Comparison of ENCODE assay signal across 23 cellular contexts in the genomic region with DNA sequence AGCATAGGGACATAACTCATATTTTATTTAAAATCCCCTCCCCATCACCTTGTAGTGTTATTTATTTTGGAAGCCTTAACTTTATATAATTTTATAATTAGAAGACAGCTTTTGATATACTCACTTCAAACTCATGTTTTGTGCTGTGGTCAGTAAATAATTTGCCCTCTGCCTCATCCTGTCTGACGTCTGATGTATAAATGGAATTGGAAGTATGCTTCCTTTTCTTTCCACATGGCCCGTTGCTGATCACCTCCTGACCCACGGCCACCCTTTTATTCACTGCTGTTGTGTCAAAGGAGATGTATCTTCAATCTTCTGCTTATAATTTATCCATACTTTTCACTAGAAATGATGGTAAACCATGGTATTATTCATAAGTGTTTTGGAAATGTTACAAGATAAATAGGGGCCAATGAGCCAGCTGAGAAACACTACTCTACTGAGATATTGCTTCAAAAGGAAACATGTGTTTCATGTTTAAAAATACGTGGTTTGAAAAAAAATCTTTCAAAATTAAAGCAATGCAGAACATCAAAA.
"Had no signal": no experiment of that assay in that cellular context is flagged by ENCODE, and none has a peak within 500 bp of the region (broad histone marks: within the 10 kb centered on the region; RNA-seq: fewer than 3 reads in every experiment).

No MANE protein-coding gene starts in this region.

- DNase-seq: activated CD4-positive, alpha-beta T cell treated with anti-CD3 and anti-CD28 coated beads for 1 hour; activated CD4-positive, alpha-beta T cell treated with anti-CD3 and anti-CD28 coated beads, Interleukin-2, amount 50 U/mL, for 4 hours; activated effector memory CD4-positive, alpha-beta T cell treated with anti-CD3 and anti-CD28 coated beads, Interleukin-2, amount 50 U/mL, for 16 hours; activated naive CD4-positive, alpha-beta T cell treated with anti-CD3 and anti-CD28 coated beads, Interleukin-2, amount 50 U/mL, for 16 hours; activated T-cell treated with anti-CD3 and anti-CD28 coated beads, Interleukin-2, amount 50 U/mL, for 72 hours; aorta; dermis blood vessel endothelial cell; effector memory CD4-positive, alpha-beta T cell; gastrocnemius medialis; heart left ventricle; mucosa of descending colon; naive thymus-derived CD4-positive, alpha-beta T cell; right cardiac atrium; small intestine; stimulated activated CD4-positive, alpha-beta T cell treated with anti-CD3 and anti-CD28 coated beads, Interleukin-4, amount 100 ng/mL, for 1 hour; stomach; testis; upper lobe of left lung; WERI-Rb-1 had no signal

- H3K9me3 ChIP-seq: esophagus muscularis mucosa, gastrocnemius medialis, heart left ventricle, mucosa of descending colon, prostate gland, stomach, testis, upper lobe of left lung had no signal

- H3K36me3 ChIP-seq: cardiac muscle cell, esophagus muscularis mucosa, heart left ventricle, neural progenitor cell, prostate gland, stomach, upper lobe of left lung, WERI-Rb-1 had no signal

- H3K27me3 ChIP-seq: cardiac muscle cell, esophagus muscularis mucosa, gastrocnemius medialis, heart left ventricle, neural progenitor cell, stomach, testis, upper lobe of left lung had no signal

- ATAC-seq: activated T-cell treated with anti-CD3 and anti-CD28 coated beads, Interleukin-2, amount 50 U/mL, for 72 hours; gastrocnemius medialis; heart left ventricle; mucosa of descending colon; naive thymus-derived CD4-positive, alpha-beta T cell; right cardiac atrium had no signal

- H3K9ac ChIP-seq: neural progenitor cell had no signal

- H3K27ac ChIP-seq: cardiac muscle cell, esophagus muscularis mucosa, gastrocnemius medialis, heart left ventricle, neural progenitor cell, prostate gland, stomach, testis, upper lobe of left lung, WERI-Rb-1 had no signal

- H3K4me3 ChIP-seq: cardiac muscle cell, esophagus muscularis mucosa, gastrocnemius medialis, heart left ventricle, mucosa of descending colon, neural progenitor cell, prostate gland, stomach, testis, upper lobe of left lung had no signal

- H2AFZ ChIP-seq: neural progenitor cell had no signal

- H3K4me2 ChIP-seq: neural progenitor cell had no signal

- H3K4me1 ChIP-seq: esophagus muscularis mucosa, gastrocnemius medialis, heart left ventricle, prostate gland, stomach, testis, upper lobe of left lung had no signal
